1 cellular context compared by ENCODE assay signal in the genomic region with DNA sequence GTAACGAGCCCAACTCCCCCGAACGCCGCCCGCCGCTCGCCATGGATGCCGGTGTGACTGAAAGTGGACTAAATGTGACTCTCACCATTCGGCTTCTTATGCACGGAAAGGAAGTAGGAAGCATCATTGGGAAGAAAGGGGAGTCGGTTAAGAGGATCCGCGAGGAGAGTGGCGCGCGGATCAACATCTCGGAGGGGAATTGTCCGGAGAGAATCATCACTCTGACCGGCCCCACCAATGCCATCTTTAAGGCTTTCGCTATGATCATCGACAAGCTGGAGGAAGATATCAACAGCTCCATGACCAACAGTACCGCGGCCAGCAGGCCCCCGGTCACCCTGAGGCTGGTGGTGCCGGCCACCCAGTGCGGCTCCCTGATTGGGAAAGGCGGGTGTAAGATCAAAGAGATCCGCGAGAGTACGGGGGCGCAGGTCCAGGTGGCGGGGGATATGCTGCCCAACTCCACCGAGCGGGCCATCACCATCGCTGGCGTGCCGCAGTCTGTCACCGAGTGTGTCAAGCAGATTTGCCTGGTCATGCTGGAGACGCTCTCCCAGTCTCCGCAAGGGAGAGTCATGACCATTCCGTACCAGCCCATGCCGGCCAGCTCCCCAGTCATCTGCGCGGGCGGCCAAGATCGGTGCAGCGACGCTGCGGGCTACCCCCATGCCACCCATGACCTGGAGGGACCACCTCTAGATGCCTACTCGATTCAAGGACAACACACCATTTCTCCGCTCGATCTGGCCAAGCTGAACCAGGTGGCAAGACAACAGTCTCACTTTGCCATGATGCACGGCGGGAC.
TF ChIP-seq lines count a peak whose summit lies in the region.

No MANE protein-coding gene starts in this region.

TF ChIP-seq in K562, 482 proteins besides CTCF, POLR2A, EP300 and RAD21 (continued from another document and continues in another):
- TF ChIP-seq POLR2AphosphoS2 (IDR thresholded peaks at IDR 0.05; ENCODE audit: low read length) (no peak), MCM2 (IDR thresholded peaks at IDR 0.05; ENCODE audit: low read depth) (no peak), CTBP1 (IDR thresholded peaks at IDR 0.05; ENCODE audit: borderline replicate concordance) (no peak), ZNF384 (IDR thresholded peaks at IDR 0.05; ENCODE audit: low read depth, low read length) (no peak), ZNF165 (CRISPR knock-in tag; IDR thresholded peaks at IDR 0.05; ENCODE audit: borderline replicate concordance) (no peak), NCOA4 (IDR thresholded peaks at IDR 0.05; ENCODE audit: partially characterized antibody) (no peak), RFX5 (IDR thresholded peaks at IDR 0.05; ENCODE audit: low read depth, low read length) (no peak), HMGN3 (IDR thresholded peaks at IDR 0.05; ENCODE audit: borderline replicate concordance, extremely low read depth, insufficient read length, low read depth, low read length) (peak; percentile 87), ZNF57 (CRISPR knock-in tag; IDR thresholded peaks at IDR 0.05) (no peak), SPI1 (IDR thresholded peaks at IDR 0.05; ENCODE audit: borderline replicate concordance, low read depth, low read length) (no peak), DMBX1 (CRISPR knock-in tag; IDR thresholded peaks at IDR 0.05; ENCODE audit: borderline replicate concordance) (no peak), EZH2 (IDR thresholded peaks at IDR 0.05; ENCODE audit: borderline replicate concordance, low read depth, low read length) (no peak), MYBL2 (IDR thresholded peaks at IDR 0.05; ENCODE audit: low read depth) (no peak), MYBL2 (CRISPR knock-in tag; IDR thresholded peaks at IDR 0.05; ENCODE audit: borderline replicate concordance) (no peak), FIP1L1 (IDR thresholded peaks at IDR 0.05; ENCODE audit: low read depth, low read length, poor library complexity, severe bottlenecking) (no peak), SMARCA5 (IDR thresholded peaks at IDR 0.05) (no peak), TCFL5 (CRISPR knock-in tag; conservative IDR thresholded peaks at IDR 0.05) (peak; percentile 54; the same call in 1 of the 2 replicates), ZNF347 (CRISPR knock-in tag; IDR thresholded peaks at IDR 0.05; ENCODE audit: low read depth) (no peak), ZNF717 (CRISPR knock-in tag; IDR thresholded peaks at IDR 0.05) (0 out of 2 replicates have a peak, but pooled peaks have one; percentile 23)
- TF ChIP-seq, protein P1, sequence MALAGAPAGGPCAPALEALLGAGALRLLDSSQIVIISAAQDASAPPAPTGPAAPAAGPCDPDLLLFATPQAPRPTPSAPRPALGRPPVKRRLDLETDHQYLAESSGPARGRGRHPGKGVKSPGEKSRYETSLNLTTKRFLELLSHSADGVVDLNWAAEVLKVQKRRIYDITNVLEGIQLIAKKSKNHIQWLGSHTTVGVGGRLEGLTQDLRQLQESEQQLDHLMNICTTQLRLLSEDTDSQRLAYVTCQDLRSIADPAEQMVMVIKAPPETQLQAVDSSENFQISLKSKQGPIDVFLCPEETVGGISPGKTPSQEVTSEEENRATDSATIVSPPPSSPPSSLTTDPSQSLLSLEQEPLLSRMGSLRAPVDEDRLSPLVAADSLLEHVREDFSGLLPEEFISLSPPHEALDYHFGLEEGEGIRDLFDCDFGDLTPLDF (CRISPR knock-in tag; IDR thresholded peaks at IDR 0.05), result peak; percentile 70; the same call in 1 of the 2 replicates
- TF ChIP-seq, protein P2, sequence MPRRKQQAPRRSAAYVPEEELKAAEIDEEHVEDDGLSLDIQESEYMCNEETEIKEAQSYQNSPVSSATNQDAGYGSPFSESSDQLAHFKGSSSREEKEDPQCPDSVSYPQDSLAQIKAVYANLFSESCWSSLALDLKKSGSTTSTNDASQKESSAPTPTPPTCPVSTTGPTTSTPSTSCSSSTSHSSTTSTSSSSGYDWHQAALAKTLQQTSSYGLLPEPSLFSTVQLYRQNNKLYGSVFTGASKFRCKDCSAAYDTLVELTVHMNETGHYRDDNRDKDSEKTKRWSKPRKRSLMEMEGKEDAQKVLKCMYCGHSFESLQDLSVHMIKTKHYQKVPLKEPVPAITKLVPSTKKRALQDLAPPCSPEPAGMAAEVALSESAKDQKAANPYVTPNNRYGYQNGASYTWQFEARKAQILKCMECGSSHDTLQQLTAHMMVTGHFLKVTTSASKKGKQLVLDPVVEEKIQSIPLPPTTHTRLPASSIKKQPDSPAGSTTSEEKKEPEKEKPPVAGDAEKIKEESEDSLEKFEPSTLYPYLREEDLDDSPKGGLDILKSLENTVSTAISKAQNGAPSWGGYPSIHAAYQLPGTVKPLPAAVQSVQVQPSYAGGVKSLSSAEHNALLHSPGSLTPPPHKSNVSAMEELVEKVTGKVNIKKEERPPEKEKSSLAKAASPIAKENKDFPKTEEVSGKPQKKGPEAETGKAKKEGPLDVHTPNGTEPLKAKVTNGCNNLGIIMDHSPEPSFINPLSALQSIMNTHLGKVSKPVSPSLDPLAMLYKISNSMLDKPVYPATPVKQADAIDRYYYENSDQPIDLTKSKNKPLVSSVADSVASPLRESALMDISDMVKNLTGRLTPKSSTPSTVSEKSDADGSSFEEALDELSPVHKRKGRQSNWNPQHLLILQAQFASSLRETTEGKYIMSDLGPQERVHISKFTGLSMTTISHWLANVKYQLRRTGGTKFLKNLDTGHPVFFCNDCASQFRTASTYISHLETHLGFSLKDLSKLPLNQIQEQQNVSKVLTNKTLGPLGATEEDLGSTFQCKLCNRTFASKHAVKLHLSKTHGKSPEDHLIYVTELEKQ (CRISPR knock-in tag; IDR thresholded peaks at IDR 0.05), result no peak
- TF ChIP-seq, protein P3, sequence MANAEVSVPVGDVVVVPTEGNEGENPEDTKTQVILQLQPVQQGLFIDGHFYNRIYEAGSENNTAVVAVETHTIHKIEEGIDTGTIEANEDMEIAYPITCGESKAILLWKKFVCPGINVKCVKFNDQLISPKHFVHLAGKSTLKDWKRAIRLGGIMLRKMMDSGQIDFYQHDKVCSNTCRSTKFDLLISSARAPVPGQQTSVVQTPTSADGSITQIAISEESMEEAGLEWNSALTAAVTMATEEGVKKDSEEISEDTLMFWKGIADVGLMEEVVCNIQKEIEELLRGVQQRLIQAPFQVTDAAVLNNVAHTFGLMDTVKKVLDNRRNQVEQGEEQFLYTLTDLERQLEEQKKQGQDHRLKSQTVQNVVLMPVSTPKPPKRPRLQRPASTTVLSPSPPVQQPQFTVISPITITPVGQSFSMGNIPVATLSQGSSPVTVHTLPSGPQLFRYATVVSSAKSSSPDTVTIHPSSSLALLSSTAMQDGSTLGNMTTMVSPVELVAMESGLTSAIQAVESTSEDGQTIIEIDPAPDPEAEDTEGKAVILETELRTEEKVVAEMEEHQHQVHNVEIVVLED (CRISPR knock-in tag; IDR thresholded peaks at IDR 0.05), result no peak
- TF ChIP-seq, protein P4, sequence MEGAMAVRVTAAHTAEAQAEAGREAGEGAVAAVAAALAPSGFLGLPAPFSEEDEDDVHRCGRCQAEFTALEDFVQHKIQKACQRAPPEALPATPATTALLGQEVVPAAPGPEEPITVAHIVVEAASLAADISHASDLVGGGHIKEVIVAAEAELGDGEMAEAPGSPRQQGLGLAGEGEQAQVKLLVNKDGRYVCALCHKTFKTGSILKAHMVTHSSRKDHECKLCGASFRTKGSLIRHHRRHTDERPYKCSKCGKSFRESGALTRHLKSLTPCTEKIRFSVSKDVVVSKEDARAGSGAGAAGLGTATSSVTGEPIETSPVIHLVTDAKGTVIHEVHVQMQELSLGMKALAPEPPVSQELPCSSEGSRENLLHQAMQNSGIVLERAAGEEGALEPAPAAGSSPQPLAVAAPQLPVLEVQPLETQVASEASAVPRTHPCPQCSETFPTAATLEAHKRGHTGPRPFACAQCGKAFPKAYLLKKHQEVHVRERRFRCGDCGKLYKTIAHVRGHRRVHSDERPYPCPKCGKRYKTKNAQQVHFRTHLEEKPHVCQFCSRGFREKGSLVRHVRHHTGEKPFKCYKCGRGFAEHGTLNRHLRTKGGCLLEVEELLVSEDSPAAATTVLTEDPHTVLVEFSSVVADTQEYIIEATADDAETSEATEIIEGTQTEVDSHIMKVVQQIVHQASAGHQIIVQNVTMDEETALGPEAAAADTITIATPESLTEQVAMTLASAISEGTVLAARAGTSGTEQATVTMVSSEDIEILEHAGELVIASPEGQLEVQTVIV (CRISPR knock-in tag; IDR thresholded peaks at IDR 0.05; ENCODE audit: borderline replicate concordance), result no peak
- TF ChIP-seq, protein P5, sequence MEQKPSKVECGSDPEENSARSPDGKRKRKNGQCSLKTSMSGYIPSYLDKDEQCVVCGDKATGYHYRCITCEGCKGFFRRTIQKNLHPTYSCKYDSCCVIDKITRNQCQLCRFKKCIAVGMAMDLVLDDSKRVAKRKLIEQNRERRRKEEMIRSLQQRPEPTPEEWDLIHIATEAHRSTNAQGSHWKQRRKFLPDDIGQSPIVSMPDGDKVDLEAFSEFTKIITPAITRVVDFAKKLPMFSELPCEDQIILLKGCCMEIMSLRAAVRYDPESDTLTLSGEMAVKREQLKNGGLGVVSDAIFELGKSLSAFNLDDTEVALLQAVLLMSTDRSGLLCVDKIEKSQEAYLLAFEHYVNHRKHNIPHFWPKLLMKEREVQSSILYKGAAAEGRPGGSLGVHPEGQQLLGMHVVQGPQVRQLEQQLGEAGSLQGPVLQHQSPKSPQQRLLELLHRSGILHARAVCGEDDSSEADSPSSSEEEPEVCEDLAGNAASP (IDR thresholded peaks at IDR 0.05), result no peak
- TF ChIP-seq, protein P6, sequence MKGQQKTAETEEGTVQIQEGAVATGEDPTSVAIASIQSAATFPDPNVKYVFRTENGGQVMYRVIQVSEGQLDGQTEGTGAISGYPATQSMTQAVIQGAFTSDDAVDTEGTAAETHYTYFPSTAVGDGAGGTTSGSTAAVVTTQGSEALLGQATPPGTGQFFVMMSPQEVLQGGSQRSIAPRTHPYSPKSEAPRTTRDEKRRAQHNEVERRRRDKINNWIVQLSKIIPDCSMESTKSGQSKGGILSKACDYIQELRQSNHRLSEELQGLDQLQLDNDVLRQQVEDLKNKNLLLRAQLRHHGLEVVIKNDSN (CRISPR knock-in tag; IDR thresholded peaks at IDR 0.05), result no peak
- TF ChIP-seq, protein P7, sequence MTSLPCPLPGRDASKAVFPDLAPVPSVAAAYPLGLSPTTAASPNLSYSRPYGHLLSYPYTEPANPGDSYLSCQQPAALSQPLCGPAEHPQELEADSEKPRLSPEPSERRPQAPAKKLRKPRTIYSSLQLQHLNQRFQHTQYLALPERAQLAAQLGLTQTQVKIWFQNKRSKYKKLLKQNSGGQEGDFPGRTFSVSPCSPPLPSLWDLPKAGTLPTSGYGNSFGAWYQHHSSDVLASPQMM (CRISPR knock-in tag; IDR thresholded peaks at IDR 0.05), result no peak
- TF ChIP-seq, protein P8, sequence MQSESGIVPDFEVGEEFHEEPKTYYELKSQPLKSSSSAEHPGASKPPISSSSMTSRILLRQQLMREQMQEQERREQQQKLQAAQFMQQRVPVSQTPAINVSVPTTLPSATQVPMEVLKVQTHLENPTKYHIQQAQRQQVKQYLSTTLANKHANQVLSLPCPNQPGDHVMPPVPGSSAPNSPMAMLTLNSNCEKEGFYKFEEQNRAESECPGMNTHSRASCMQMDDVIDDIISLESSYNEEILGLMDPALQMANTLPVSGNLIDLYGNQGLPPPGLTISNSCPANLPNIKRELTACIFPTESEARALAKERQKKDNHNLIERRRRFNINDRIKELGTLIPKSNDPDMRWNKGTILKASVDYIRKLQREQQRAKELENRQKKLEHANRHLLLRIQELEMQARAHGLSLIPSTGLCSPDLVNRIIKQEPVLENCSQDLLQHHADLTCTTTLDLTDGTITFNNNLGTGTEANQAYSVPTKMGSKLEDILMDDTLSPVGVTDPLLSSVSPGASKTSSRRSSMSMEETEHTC (IDR thresholded peaks at IDR 0.05), result no peak
- TF ChIP-seq, protein P9, sequence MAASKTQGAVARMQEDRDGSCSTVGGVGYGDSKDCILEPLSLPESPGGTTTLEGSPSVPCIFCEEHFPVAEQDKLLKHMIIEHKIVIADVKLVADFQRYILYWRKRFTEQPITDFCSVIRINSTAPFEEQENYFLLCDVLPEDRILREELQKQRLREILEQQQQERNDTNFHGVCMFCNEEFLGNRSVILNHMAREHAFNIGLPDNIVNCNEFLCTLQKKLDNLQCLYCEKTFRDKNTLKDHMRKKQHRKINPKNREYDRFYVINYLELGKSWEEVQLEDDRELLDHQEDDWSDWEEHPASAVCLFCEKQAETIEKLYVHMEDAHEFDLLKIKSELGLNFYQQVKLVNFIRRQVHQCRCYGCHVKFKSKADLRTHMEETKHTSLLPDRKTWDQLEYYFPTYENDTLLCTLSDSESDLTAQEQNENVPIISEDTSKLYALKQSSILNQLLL (CRISPR knock-in tag; IDR thresholded peaks at IDR 0.05; ENCODE audit: borderline replicate concordance), result no peak
- TF ChIP-seq, protein P10, sequence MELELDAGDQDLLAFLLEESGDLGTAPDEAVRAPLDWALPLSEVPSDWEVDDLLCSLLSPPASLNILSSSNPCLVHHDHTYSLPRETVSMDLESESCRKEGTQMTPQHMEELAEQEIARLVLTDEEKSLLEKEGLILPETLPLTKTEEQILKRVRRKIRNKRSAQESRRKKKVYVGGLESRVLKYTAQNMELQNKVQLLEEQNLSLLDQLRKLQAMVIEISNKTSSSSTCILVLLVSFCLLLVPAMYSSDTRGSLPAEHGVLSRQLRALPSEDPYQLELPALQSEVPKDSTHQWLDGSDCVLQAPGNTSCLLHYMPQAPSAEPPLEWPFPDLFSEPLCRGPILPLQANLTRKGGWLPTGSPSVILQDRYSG (tag; conservative IDR thresholded peaks at IDR 0.05; ENCODE audit: low read depth), result 0 out of 2 replicates have a peak, but pooled peaks have one; percentile 9
- TF ChIP-seq, protein P11, sequence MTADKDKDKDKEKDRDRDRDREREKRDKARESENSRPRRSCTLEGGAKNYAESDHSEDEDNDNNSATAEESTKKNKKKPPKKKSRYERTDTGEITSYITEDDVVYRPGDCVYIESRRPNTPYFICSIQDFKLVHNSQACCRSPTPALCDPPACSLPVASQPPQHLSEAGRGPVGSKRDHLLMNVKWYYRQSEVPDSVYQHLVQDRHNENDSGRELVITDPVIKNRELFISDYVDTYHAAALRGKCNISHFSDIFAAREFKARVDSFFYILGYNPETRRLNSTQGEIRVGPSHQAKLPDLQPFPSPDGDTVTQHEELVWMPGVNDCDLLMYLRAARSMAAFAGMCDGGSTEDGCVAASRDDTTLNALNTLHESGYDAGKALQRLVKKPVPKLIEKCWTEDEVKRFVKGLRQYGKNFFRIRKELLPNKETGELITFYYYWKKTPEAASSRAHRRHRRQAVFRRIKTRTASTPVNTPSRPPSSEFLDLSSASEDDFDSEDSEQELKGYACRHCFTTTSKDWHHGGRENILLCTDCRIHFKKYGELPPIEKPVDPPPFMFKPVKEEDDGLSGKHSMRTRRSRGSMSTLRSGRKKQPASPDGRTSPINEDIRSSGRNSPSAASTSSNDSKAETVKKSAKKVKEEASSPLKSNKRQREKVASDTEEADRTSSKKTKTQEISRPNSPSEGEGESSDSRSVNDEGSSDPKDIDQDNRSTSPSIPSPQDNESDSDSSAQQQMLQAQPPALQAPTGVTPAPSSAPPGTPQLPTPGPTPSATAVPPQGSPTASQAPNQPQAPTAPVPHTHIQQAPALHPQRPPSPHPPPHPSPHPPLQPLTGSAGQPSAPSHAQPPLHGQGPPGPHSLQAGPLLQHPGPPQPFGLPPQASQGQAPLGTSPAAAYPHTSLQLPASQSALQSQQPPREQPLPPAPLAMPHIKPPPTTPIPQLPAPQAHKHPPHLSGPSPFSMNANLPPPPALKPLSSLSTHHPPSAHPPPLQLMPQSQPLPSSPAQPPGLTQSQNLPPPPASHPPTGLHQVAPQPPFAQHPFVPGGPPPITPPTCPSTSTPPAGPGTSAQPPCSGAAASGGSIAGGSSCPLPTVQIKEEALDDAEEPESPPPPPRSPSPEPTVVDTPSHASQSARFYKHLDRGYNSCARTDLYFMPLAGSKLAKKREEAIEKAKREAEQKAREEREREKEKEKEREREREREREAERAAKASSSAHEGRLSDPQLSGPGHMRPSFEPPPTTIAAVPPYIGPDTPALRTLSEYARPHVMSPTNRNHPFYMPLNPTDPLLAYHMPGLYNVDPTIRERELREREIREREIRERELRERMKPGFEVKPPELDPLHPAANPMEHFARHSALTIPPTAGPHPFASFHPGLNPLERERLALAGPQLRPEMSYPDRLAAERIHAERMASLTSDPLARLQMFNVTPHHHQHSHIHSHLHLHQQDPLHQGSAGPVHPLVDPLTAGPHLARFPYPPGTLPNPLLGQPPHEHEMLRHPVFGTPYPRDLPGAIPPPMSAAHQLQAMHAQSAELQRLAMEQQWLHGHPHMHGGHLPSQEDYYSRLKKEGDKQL (CRISPR knock-in tag; IDR thresholded peaks at IDR 0.05; ENCODE audit: borderline replicate concordance), result no peak
